Comparison of ENCODE assay signal across 1 cellular context in genomic region chr1:86913896-86914634, GRCh38.
A peak's percentile ranks its signal among the peaks of the same experiment; 100 is the strongest.
TF ChIP-seq lines count a peak whose summit lies in the region.

SELENOF (minus strand) TSS chr1:86914126; CDS start chr1:86914111, 15 bp downstream.

TF ChIP-seq in HepG2, 621 proteins besides CTCF, POLR2A, EP300 and RAD21 (continued from another document and continues in another):
- TF ChIP-seq ZNF772 (CRISPR knock-in tag; IDR thresholded peaks at IDR 0.05), result no peak; the same call in 1 of the 2 replicates
- TF ChIP-seq TRAFD1 (CRISPR knock-in tag; IDR thresholded peaks at IDR 0.05; ENCODE audit: borderline replicate concordance), result no peak
- TF ChIP-seq IRX3 (CRISPR knock-in tag; IDR thresholded peaks at IDR 0.05; ENCODE audit: borderline replicate concordance, low read depth), result no peak
- no peak for TF ChIP-seq ZNF251 (CRISPR knock-in tag; IDR thresholded peaks at IDR 0.05)
- peak; percentile 50 for TF ChIP-seq ZNF687 (CRISPR knock-in tag; IDR thresholded peaks at IDR 0.05)
- TF ChIP-seq JARID2 (CRISPR knock-in tag; IDR thresholded peaks at IDR 0.05; ENCODE audit: insufficient replicate concordance), result no peak
- no peak for TF ChIP-seq ZNF235 (CRISPR knock-in tag; IDR thresholded peaks at IDR 0.05; ENCODE audit: borderline replicate concordance)
- no peak for TF ChIP-seq ZNF530 (CRISPR knock-in tag; IDR thresholded peaks at IDR 0.05; ENCODE audit: low read depth)
- no peak for TF ChIP-seq ZNF839 (CRISPR knock-in tag; IDR thresholded peaks at IDR 0.05; ENCODE audit: borderline replicate concordance)
- TF ChIP-seq ZFP90 (CRISPR knock-in tag; IDR thresholded peaks at IDR 0.05; ENCODE audit: borderline replicate concordance), result peak; percentile 26; the same call in 1 of the 2 replicates
- TF ChIP-seq, protein P1, sequence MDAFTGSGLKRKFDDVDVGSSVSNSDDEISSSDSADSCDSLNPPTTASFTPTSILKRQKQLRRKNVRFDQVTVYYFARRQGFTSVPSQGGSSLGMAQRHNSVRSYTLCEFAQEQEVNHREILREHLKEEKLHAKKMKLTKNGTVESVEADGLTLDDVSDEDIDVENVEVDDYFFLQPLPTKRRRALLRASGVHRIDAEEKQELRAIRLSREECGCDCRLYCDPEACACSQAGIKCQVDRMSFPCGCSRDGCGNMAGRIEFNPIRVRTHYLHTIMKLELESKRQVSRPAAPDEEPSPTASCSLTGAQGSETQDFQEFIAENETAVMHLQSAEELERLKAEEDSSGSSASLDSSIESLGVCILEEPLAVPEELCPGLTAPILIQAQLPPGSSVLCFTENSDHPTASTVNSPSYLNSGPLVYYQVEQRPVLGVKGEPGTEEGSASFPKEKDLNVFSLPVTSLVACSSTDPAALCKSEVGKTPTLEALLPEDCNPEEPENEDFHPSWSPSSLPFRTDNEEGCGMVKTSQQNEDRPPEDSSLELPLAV (CRISPR knock-in tag; conservative IDR thresholded peaks at IDR 0.05; ENCODE audit: low read depth), result no peak
- no peak for TF ChIP-seq NFKB2 (CRISPR knock-in tag; IDR thresholded peaks at IDR 0.05; ENCODE audit: borderline replicate concordance)
- TF ChIP-seq FUBP1 (CRISPR knock-in tag; IDR thresholded peaks at IDR 0.05; ENCODE audit: borderline replicate concordance), result no peak
- no peak for TF ChIP-seq PLRG1 (conservative IDR thresholded peaks at IDR 0.05)
- TF ChIP-seq ZNF292 (CRISPR knock-in tag; IDR thresholded peaks at IDR 0.05; ENCODE audit: borderline replicate concordance, low read depth), result no peak
- 0 out of 2 replicates have a peak, but pooled peaks have one; percentile 56 for TF ChIP-seq SMYD3 (CRISPR knock-in tag; IDR thresholded peaks at IDR 0.05)
- TF ChIP-seq SP4 (CRISPR knock-in tag; IDR thresholded peaks at IDR 0.05), result peak; percentile 65
- TF ChIP-seq ZNF782 (CRISPR knock-in tag; IDR thresholded peaks at IDR 0.05; ENCODE audit: borderline replicate concordance), result no peak
- no peak for TF ChIP-seq MAZ (IDR thresholded peaks at IDR 0.05; ENCODE audit: borderline replicate concordance, low read depth, low read length)
- TF ChIP-seq MAZ (CRISPR knock-in tag; IDR thresholded peaks at IDR 0.05; ENCODE audit: low read depth), result no peak
- TF ChIP-seq ZNF20 (CRISPR knock-in tag; IDR thresholded peaks at IDR 0.05), result no peak
- TF ChIP-seq ZFY (CRISPR knock-in tag; IDR thresholded peaks at IDR 0.05), result peak; percentile 35; the same call in 1 of the 2 replicates
- TF ChIP-seq, protein P2, sequence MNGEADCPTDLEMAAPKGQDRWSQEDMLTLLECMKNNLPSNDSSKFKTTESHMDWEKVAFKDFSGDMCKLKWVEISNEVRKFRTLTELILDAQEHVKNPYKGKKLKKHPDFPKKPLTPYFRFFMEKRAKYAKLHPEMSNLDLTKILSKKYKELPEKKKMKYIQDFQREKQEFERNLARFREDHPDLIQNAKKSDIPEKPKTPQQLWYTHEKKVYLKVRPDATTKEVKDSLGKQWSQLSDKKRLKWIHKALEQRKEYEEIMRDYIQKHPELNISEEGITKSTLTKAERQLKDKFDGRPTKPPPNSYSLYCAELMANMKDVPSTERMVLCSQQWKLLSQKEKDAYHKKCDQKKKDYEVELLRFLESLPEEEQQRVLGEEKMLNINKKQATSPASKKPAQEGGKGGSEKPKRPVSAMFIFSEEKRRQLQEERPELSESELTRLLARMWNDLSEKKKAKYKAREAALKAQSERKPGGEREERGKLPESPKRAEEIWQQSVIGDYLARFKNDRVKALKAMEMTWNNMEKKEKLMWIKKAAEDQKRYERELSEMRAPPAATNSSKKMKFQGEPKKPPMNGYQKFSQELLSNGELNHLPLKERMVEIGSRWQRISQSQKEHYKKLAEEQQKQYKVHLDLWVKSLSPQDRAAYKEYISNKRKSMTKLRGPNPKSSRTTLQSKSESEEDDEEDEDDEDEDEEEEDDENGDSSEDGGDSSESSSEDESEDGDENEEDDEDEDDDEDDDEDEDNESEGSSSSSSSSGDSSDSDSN (CRISPR knock-in tag; IDR thresholded peaks at IDR 0.05), result no peak
- no peak for TF ChIP-seq REL (CRISPR knock-in tag; conservative IDR thresholded peaks at IDR 0.05)
- no peak; the same call in 1 of the 2 replicates for TF ChIP-seq ZNF878 (CRISPR knock-in tag; IDR thresholded peaks at IDR 0.05)
- TF ChIP-seq FOXK2 (IDR thresholded peaks at IDR 0.05), result 0 out of 2 replicates have a peak, but pooled peaks have one; percentile 4
- TF ChIP-seq KMT2A (CRISPR knock-in tag; IDR thresholded peaks at IDR 0.05), result no peak
- TF ChIP-seq ZNF256 (CRISPR knock-in tag; conservative IDR thresholded peaks at IDR 0.05), result peak; percentile 62; the same call in 1 of the 2 replicates
- TF ChIP-seq, protein P3, sequence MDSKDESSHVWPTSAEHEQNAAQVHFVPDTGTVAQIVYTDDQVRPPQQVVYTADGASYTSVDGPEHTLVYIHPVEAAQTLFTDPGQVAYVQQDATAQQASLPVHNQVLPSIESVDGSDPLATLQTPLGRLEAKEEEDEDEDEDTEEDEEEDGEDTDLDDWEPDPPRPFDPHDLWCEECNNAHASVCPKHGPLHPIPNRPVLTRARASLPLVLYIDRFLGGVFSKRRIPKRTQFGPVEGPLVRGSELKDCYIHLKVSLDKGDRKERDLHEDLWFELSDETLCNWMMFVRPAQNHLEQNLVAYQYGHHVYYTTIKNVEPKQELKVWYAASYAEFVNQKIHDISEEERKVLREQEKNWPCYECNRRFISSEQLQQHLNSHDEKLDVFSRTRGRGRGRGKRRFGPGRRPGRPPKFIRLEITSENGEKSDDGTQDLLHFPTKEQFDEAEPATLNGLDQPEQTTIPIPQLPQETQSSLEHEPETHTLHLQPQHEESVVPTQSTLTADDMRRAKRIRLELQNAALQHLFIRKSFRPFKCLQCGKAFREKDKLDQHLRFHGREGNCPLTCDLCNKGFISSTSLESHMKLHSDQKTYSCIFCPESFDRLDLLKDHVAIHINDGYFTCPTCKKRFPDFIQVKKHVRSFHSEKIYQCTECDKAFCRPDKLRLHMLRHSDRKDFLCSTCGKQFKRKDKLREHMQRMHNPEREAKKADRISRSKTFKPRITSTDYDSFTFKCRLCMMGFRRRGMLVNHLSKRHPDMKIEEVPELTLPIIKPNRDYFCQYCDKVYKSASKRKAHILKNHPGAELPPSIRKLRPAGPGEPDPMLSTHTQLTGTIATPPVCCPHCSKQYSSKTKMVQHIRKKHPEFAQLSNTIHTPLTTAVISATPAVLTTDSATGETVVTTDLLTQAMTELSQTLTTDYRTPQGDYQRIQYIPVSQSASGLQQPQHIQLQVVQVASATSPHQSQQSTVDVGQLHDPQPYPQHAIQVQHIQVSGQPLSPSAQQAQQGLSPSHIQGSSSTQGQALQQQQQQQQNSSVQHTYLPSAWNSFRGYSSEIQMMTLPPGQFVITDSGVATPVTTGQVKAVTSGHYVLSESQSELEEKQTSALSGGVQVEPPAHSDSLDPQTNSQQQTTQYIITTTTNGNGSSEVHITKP (CRISPR knock-in tag; IDR thresholded peaks at IDR 0.05; ENCODE audit: low read depth), result no peak
- TF ChIP-seq HNF4G (IDR thresholded peaks at IDR 0.05; ENCODE audit: borderline replicate concordance, low read depth, low read length), result no peak
- no peak for TF ChIP-seq HNF4G (CRISPR knock-in tag; IDR thresholded peaks at IDR 0.05; ENCODE audit: borderline replicate concordance, low read depth)
- TF ChIP-seq RORA (CRISPR knock-in tag; IDR thresholded peaks at IDR 0.05), result no peak
- TF ChIP-seq ZNF260 (CRISPR knock-in tag; IDR thresholded peaks at IDR 0.05; ENCODE audit: borderline replicate concordance, low read depth), result no peak
- TF ChIP-seq HNRNPH1 (optimal IDR thresholded peaks at IDR 0.05; ENCODE audit: low read depth, low read length), result no peak
- TF ChIP-seq ZNF432 (CRISPR knock-in tag; IDR thresholded peaks at IDR 0.05; ENCODE audit: borderline replicate concordance), result no peak
- TF ChIP-seq ZNF136 (CRISPR knock-in tag; IDR thresholded peaks at IDR 0.05; ENCODE audit: low read depth), result no peak
- TF ChIP-seq FOSL2 (CRISPR knock-in tag; IDR thresholded peaks at IDR 0.05), result no peak
- TF ChIP-seq, protein P4, sequence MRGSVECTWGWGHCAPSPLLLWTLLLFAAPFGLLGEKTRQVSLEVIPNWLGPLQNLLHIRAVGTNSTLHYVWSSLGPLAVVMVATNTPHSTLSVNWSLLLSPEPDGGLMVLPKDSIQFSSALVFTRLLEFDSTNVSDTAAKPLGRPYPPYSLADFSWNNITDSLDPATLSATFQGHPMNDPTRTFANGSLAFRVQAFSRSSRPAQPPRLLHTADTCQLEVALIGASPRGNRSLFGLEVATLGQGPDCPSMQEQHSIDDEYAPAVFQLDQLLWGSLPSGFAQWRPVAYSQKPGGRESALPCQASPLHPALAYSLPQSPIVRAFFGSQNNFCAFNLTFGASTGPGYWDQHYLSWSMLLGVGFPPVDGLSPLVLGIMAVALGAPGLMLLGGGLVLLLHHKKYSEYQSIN (CRISPR knock-in tag; IDR thresholded peaks at IDR 0.05; ENCODE audit: borderline replicate concordance), result no peak
- TF ChIP-seq MLLT10 (CRISPR knock-in tag; IDR thresholded peaks at IDR 0.05), result no peak
- TF ChIP-seq HNF1A (IDR thresholded peaks at IDR 0.05; ENCODE audit: low read depth), result no peak
- 0 out of 2 replicates have a peak, but pooled peaks have one; percentile 29 for TF ChIP-seq HNF1A (CRISPR knock-in tag; IDR thresholded peaks at IDR 0.05; ENCODE audit: borderline replicate concordance)
- no peak for TF ChIP-seq MAFK (conservative IDR thresholded peaks at IDR 0.05 in 1 of 2, IDR thresholded peaks at IDR 0.05 in 1 of 2; ENCODE audit: low read length in 2 of 2)
